ENCODE assay signal across 1 cellular context in genomic region chr11:110712643-110713468, GRCh38.
TF ChIP-seq lines count a peak whose summit lies in the region.

No MANE protein-coding gene starts in this region.

TF ChIP-seq in GM12878, 131 proteins besides CTCF, POLR2A, EP300 and RAD21 (continued from another document):
- TF ChIP-seq SKIL (IDR thresholded peaks at IDR 0.05; ENCODE audit: low read depth, poor library complexity, severe bottlenecking): no peak
- TF ChIP-seq EZH2 (IDR thresholded peaks at IDR 0.05; ENCODE audit: borderline replicate concordance, control insufficient read depth, low read depth, low read length): 0 out of 2 replicates have a peak, but pooled peaks have one; percentile 47
- no peak for TF ChIP-seq JUND (IDR thresholded peaks at IDR 0.05; ENCODE audit: low read depth, low read length)
- no peak for TF ChIP-seq TARDBP (IDR thresholded peaks at IDR 0.05; ENCODE audit: borderline replicate concordance)
